18 cellular contexts compared by ENCODE assay signal in the genomic region with DNA sequence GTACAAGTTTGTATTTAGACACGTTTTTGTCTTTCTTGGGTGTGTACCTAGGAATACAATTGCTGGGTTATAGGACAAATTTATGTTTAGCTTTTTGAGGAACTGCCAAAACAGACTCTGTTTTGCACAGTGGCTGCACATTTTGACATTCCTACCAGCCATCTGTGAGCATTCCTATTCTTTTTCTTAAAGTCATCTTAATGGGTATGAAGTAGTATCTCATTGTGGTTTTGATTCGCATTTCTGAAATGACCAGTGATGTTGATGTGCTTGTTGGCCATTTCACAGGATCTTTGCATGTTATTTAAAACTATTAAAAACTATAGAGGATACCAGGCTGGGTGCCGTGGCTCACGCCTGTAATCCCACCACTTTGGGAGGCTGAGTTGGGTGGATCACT. TPM values are rescaled to one million over a fixed set of nuclear protein-coding genes. Genes with fewer than 3 reads are reported as not detected.
"Had no signal": no experiment of that assay in that cellular context is flagged by ENCODE, and none has a peak within 500 bp of the region (broad histone marks: within the 10 kb centered on the region; RNA-seq: fewer than 3 reads in every experiment).

No MANE protein-coding gene starts in this region.

- H3K36me3 ChIP-seq: breast epithelium, heart left ventricle, left ventricle myocardium inferior, sigmoid colon, tibial nerve had no signal

- H3K9me3 Mint-ChIP-seq: activated naive CD4-positive, alpha-beta T cell treated with anti-CD3 and anti-CD28 coated beads, Interleukin-2, amount 50 U/mL, for 24 hours; memory B cell had no signal

- H3K27ac Mint-ChIP-seq: activated naive CD4-positive, alpha-beta T cell treated with anti-CD3 and anti-CD28 coated beads, Interleukin-2, amount 50 U/mL, for 24 hours; memory B cell; nephron progenitor cell had no signal

- H3K4me1 Mint-ChIP-seq: nephron progenitor cell had no signal

- H3K4me1 ChIP-seq: breast epithelium, left ventricle myocardium inferior, sigmoid colon had no signal

- H3K27me3 ChIP-seq: breast epithelium, sigmoid colon, tibial nerve had no signal

- H3K27me3 Mint-ChIP-seq: activated naive CD4-positive, alpha-beta T cell treated with anti-CD3 and anti-CD28 coated beads, Interleukin-2, amount 50 U/mL, for 24 hours; memory B cell had no signal

- DNase-seq: activated CD4-positive, alpha-beta T cell treated with anti-CD3 and anti-CD28 coated beads for 48 hours; anterior cingulate cortex; heart left ventricle; left ventricle myocardium inferior; nephron progenitor cell; sigmoid colon; stimulated activated CD4-positive, alpha-beta T cell treated with anti-CD3 and anti-CD28 coated beads, Interleukin-2, amount 100 ng/mL, for 48 hours; stimulated activated CD8-positive, alpha-beta memory T cell treated with anti-CD3 and anti-CD28 coated beads, Interleukin-4, amount 100 ng/mL, for 48 hours had no signal

- H3K4me3 Mint-ChIP-seq: activated naive CD4-positive, alpha-beta T cell treated with anti-CD3 and anti-CD28 coated beads, Interleukin-2, amount 50 U/mL, for 24 hours; memory B cell; nephron progenitor cell had no signal

- H3K9me3 ChIP-seq: breast epithelium, sigmoid colon had no signal

- H3K27ac ChIP-seq: sigmoid colon, tibial nerve had no signal

- H3K4me3 ChIP-seq: breast epithelium, heart left ventricle, left ventricle myocardium inferior, sigmoid colon, tibial nerve had no signal

- ATAC-seq: esophagus mucosa, SK-N-SH treated with all-trans-retinoic acid at 6 μM for 48 hours had no signal

RNA-seq across cellular contexts. Expression of a gene that starts 32.6 kb away (rescaled TPM):
- total RNA-seq: frontal cortex had no signal

RNA-seq across cellular contexts. Expression of a gene that starts 52.2 kb away (rescaled TPM):
- total RNA-seq: chondrocyte, frontal cortex, pulmonary artery endothelial cell had no signal
- polyA plus RNA-seq: keratinocyte had no signal
